ENCODE assay signal across 22 cellular contexts in genomic region chr16:66422366-66422765, GRCh38. TPM values are rescaled to one million over a fixed set of nuclear protein-coding genes. Genes with fewer than 3 reads are reported as not detected.
"Had no signal": no experiment of that assay in that cellular context is flagged by ENCODE, and none has a peak within 500 bp of the region (broad histone marks: within the 10 kb centered on the region; RNA-seq: fewer than 3 reads in every experiment).

No MANE protein-coding gene starts in this region.

- DNase-seq: activated CD4-positive, alpha-beta memory T cell treated with anti-CD3 and anti-CD28 coated beads, Interleukin-2, amount 10 ng/mL, durations not matched to agents 7 days and 5 days; activated CD4-positive, alpha-beta T cell treated with anti-CD3 and anti-CD28 coated beads, Interleukin-2, amount 10 ng/mL, durations not matched to agents 24 days and 14 days; activated CD4-positive, CD25-positive, alpha-beta regulatory T cell treated with anti-CD3 and anti-CD28 coated beads, Interleukin-2, amount 50 U/mL, for 72 hours; activated naive CD8-positive, alpha-beta T cell treated with anti-CD3 and anti-CD28 coated beads, Interleukin-2, amount 50 U/mL, for 24 hours; activated T-cell treated with anti-CD3 and anti-CD28 coated beads, Interleukin-2, amount 50 U/mL, for 48 hours; effector CD8-positive, alpha-beta T cell; erythroblast; gastrocnemius medialis; natural killer cell; stimulated activated CD4-positive, alpha-beta T cell treated with anti-CD3 and anti-CD28 coated beads, Interleukin-1b, Interleukin-23, amount 100 ng/mL, for 48 hours; stimulated activated naive CD4-positive, alpha-beta T cell; T-helper 17 cell; T1000; upper lobe of right lung had no signal

- H3K27ac ChIP-seq: gastrocnemius medialis, hepatocyte, neural progenitor cell, suprapubic skin, tibial artery, upper lobe of right lung had no signal

- H3K27ac Mint-ChIP-seq: activated CD4-positive, alpha-beta memory T cell treated with anti-CD3 and anti-CD28 coated beads, Interleukin-2, amount 10 ng/mL, durations not matched to agents 7 days and 5 days; activated CD4-positive, alpha-beta T cell treated with anti-CD3 and anti-CD28 coated beads, Interleukin-2, amount 10 ng/mL, durations not matched to agents 24 days and 14 days; activated naive CD4-positive, alpha-beta T cell treated with anti-CD3 and anti-CD28 coated beads, Interleukin-2, amount 50 U/mL, for 24 hours; activated naive CD8-positive, alpha-beta T cell treated with anti-CD3 and anti-CD28 coated beads, Interleukin-2, amount 50 U/mL, for 24 hours; activated T-helper 2 cell treated with anti-CD3 and anti-CD28 coated beads, Interferon-gamma antibody, Interleukin-2, Interleukin-4, amounts not matched to agents 10 μg/mL and 5 μg/mL and 100 μg/mL, durations not matched to agents 14 hours and 24 hours and 36 hours; memory B cell; natural killer cell; neural progenitor cell; T-helper 17 cell had no signal

- H3K9me3 Mint-ChIP-seq: activated CD4-positive, alpha-beta memory T cell treated with anti-CD3 and anti-CD28 coated beads, Interleukin-2, amount 10 ng/mL, durations not matched to agents 7 days and 5 days; activated CD4-positive, alpha-beta T cell treated with anti-CD3 and anti-CD28 coated beads, Interleukin-2, amount 10 ng/mL, durations not matched to agents 24 days and 14 days; activated naive CD4-positive, alpha-beta T cell treated with anti-CD3 and anti-CD28 coated beads, Interleukin-2, amount 50 U/mL, for 24 hours; activated naive CD8-positive, alpha-beta T cell treated with anti-CD3 and anti-CD28 coated beads, Interleukin-2, amount 50 U/mL, for 24 hours; activated T-helper 2 cell treated with anti-CD3 and anti-CD28 coated beads, Interferon-gamma antibody, Interleukin-2, Interleukin-4, amounts not matched to agents 10 μg/mL and 5 μg/mL and 100 μg/mL, durations not matched to agents 14 hours and 24 hours and 36 hours; memory B cell; natural killer cell; neural progenitor cell had no signal

- H3K4me3 ChIP-seq: gastrocnemius medialis, hepatocyte, neural progenitor cell, smooth muscle cell, suprapubic skin, tibial artery, upper lobe of right lung had no signal

- H3K4me3 Mint-ChIP-seq: activated CD4-positive, alpha-beta memory T cell treated with anti-CD3 and anti-CD28 coated beads, Interleukin-2, amount 10 ng/mL, durations not matched to agents 7 days and 5 days; activated CD4-positive, alpha-beta T cell treated with anti-CD3 and anti-CD28 coated beads, Interleukin-2, amount 10 ng/mL, durations not matched to agents 24 days and 14 days; activated naive CD4-positive, alpha-beta T cell treated with anti-CD3 and anti-CD28 coated beads, Interleukin-2, amount 50 U/mL, for 24 hours; activated naive CD8-positive, alpha-beta T cell treated with anti-CD3 and anti-CD28 coated beads, Interleukin-2, amount 50 U/mL, for 24 hours; memory B cell; natural killer cell; neural progenitor cell; T-helper 17 cell had no signal

- H3K36me3 Mint-ChIP-seq: activated naive CD4-positive, alpha-beta T cell treated with anti-CD3 and anti-CD28 coated beads, Interleukin-2, amount 50 U/mL, for 24 hours; natural killer cell; neural progenitor cell had no signal

RNA-seq across cellular contexts. Expression of gene BEAN1, which starts 4.7 kb away (rescaled TPM):
- total RNA-seq: activated CD4-positive, alpha-beta memory T cell treated with anti-CD3 and anti-CD28 coated beads, Interleukin-2, amount 10 ng/mL, durations not matched to agents 7 days and 5 days; activated CD4-positive, alpha-beta T cell treated with anti-CD3 and anti-CD28 coated beads, Interleukin-2, amount 10 ng/mL, durations not matched to agents 24 days and 14 days; activated T-helper 2 cell treated with anti-CD3 and anti-CD28 coated beads, Interferon-gamma antibody, Interleukin-2, Interleukin-4, amounts not matched to agents 10 μg/mL and 5 μg/mL and 100 μg/mL, durations not matched to agents 14 hours and 24 hours and 36 hours; gastrocnemius medialis; natural killer cell; T-helper 17 cell had no signal

RNA-seq across cellular contexts. Expression of gene CDH5, which starts 55.9 kb away (rescaled TPM):
- total RNA-seq: activated CD4-positive, alpha-beta memory T cell treated with anti-CD3 and anti-CD28 coated beads, Interleukin-2, amount 10 ng/mL, durations not matched to agents 7 days and 5 days; activated CD4-positive, alpha-beta T cell treated with anti-CD3 and anti-CD28 coated beads, Interleukin-2, amount 10 ng/mL, durations not matched to agents 24 days and 14 days; activated T-helper 2 cell treated with anti-CD3 and anti-CD28 coated beads, Interferon-gamma antibody, Interleukin-2, Interleukin-4, amounts not matched to agents 10 μg/mL and 5 μg/mL and 100 μg/mL, durations not matched to agents 14 hours and 24 hours and 36 hours; natural killer cell; smooth muscle cell; T-helper 17 cell had no signal
- polyA plus RNA-seq: smooth muscle cell had no signal
